Comparison of ENCODE assay signal across 20 cellular contexts in genomic region chr6:51513891-51514290, GRCh38.
DNase-seq lines count a peak whose midpoint lies in the region; ATAC-seq and TF ChIP-seq lines count a peak whose summit lies in the region.
"Had no signal": no experiment of that assay in that cellular context is flagged by ENCODE, and none has a peak within 500 bp of the region (broad histone marks: within the 10 kb centered on the region; RNA-seq: fewer than 3 reads in every experiment).

No MANE protein-coding gene starts in this region.

- H3K36me3 ChIP-seq in body of pancreas (replicated peaks in 1 of 2; ENCODE audit: insufficient read depth in 1 of 2, low read depth in 2 of 2) (no peaks in the 10 kb centered on the region), ovary (no peaks in the 10 kb centered on the region)
- H3K36me3 ChIP-seq: vagina had no signal

- CTCF ChIA-PET in activated CD4-positive, alpha-beta memory T cell treated with anti-CD3 and anti-CD28 coated beads for 36 hours (lab: Charles Lee): no interaction called here

- no peak overlapping the region for H3K27ac Mint-ChIP-seq in nephron progenitor cell
- H3K27ac Mint-ChIP-seq in activated CD4-positive, alpha-beta memory T cell treated with anti-CD3 and anti-CD28 coated beads for 36 hours: no peak overlapping the region
- H3K27ac Mint-ChIP-seq: dendritic cell treated with granulocyte-macrophage colony-stimulating factor and Interleukin-4, amounts not matched to agents 40 ng/mL and 50 ng/mL, for 4 days; stimulated activated memory B cell treated with anti-CD40 and anti-IgM and Interleukin-4, amounts not matched to agents 10 μg/mL and 1 μg/mL and 100 μg/mL, for 72 hours; T-helper 2 cell treated with Interferon-gamma antibody and Interleukin-4, amounts not matched to agents 5 μg/mL and 100 μg/mL, for 36 hours had no signal

- POLR2A ChIA-PET in activated CD4-positive, alpha-beta memory T cell treated with anti-CD3 and anti-CD28 coated beads for 36 hours (lab: Charles Lee): no interaction called here

- ATAC-seq in body of pancreas: peak; percentile 80
- ATAC-seq in foreskin keratinocyte: peak; percentile 42
- no peak for ATAC-seq in GM19395 (IDR thresholded peaks at IDR 0.05; ENCODE audit: unreplicated experiment)
- ATAC-seq: left colon; stimulated activated memory B cell treated with anti-CD40 and anti-IgM and Interleukin-4, amounts not matched to agents 10 μg/mL and 1 μg/mL and 100 μg/mL, for 72 hours had no signal

- intact Hi-C loops in body of pancreas (cut with DNase I): no loop called here
- intact Hi-C loops in activated CD4-positive, alpha-beta memory T cell treated with anti-CD3 and anti-CD28 coated beads for 36 hours (cut with micrococcal nuclease): no loop called here
- intact Hi-C loops in ovary (cut with DNase I): no loop called here

- H3K4me1 Mint-ChIP-seq in nephron progenitor cell: peaks cover 39% of the 10 kb centered on the region
- no peaks in the 10 kb centered on the region for H3K4me1 Mint-ChIP-seq in activated CD4-positive, alpha-beta memory T cell treated with anti-CD3 and anti-CD28 coated beads for 36 hours (ENCODE audit: low read depth)
- H3K4me1 Mint-ChIP-seq: stimulated activated memory B cell treated with anti-CD40 and anti-IgM and Interleukin-4, amounts not matched to agents 10 μg/mL and 1 μg/mL and 100 μg/mL, for 72 hours had no signal

- no peaks in the 10 kb centered on the region for H3K36me3 Mint-ChIP-seq in nephron progenitor cell (ENCODE audit: low read depth)
- no peaks in the 10 kb centered on the region for H3K36me3 Mint-ChIP-seq in activated CD4-positive, alpha-beta memory T cell treated with anti-CD3 and anti-CD28 coated beads for 36 hours
- H3K36me3 Mint-ChIP-seq: stimulated activated memory B cell treated with anti-CD40 and anti-IgM and Interleukin-4, amounts not matched to agents 10 μg/mL and 1 μg/mL and 100 μg/mL, for 72 hours had no signal

- H3K4me3 Mint-ChIP-seq in nephron progenitor cell: peak overlapping the region; percentile 31
- no peak overlapping the region for H3K4me3 Mint-ChIP-seq in activated CD4-positive, alpha-beta memory T cell treated with anti-CD3 and anti-CD28 coated beads for 36 hours
- H3K4me3 Mint-ChIP-seq: dendritic cell treated with granulocyte-macrophage colony-stimulating factor and Interleukin-4, amounts not matched to agents 40 ng/mL and 50 ng/mL, for 4 days; stimulated activated memory B cell treated with anti-CD40 and anti-IgM and Interleukin-4, amounts not matched to agents 10 μg/mL and 1 μg/mL and 100 μg/mL, for 72 hours; T-helper 2 cell treated with Interferon-gamma antibody and Interleukin-4, amounts not matched to agents 5 μg/mL and 100 μg/mL, for 36 hours had no signal

- H3K9me3 Mint-ChIP-seq in nephron progenitor cell: peaks cover 23% of the 10 kb centered on the region
- H3K9me3 Mint-ChIP-seq in activated CD4-positive, alpha-beta memory T cell treated with anti-CD3 and anti-CD28 coated beads for 36 hours: peaks cover 8% of the 10 kb centered on the region
- H3K9me3 Mint-ChIP-seq: dendritic cell treated with granulocyte-macrophage colony-stimulating factor and Interleukin-4, amounts not matched to agents 40 ng/mL and 50 ng/mL, for 4 days had no signal

- H3K27ac ChIP-seq in body of pancreas (peak overlapping the region; percentile 10 to 62 (median 30)), foreskin keratinocyte (peak overlapping the region; percentile 66), ovary (no peak overlapping the region)
- H3K27ac ChIP-seq: C4-2B, vagina had no signal

- H3K27me3 ChIP-seq in body of pancreas: no peaks in the 10 kb centered on the region
- H3K27me3 ChIP-seq in foreskin keratinocyte: no peaks in the 10 kb centered on the region
- H3K27me3 ChIP-seq in ovary: no peaks in the 10 kb centered on the region
- H3K27me3 ChIP-seq: vagina had no signal

- no peak for TF ChIP-seq CTCF in body of pancreas (IDR thresholded peaks at IDR 0.05)
- no peak for TF ChIP-seq CTCF in foreskin keratinocyte (conservative IDR thresholded peaks at IDR 0.05)
- no peak for TF ChIP-seq CTCF in nephron progenitor cell (IDR thresholded peaks at IDR 0.05)
- no peak for TF ChIP-seq CTCF in ovary (IDR thresholded peaks at IDR 0.05)

- peak; percentile 79 for DNase-seq in DMS53 (lab: John Stamatoyannopoulos, UW)
- peak in 2 of 4 donors; percentile 4 to 17 for DNase-seq in body of pancreas
- peak in 1 of 2 donors; percentile 60 for DNase-seq in foreskin keratinocyte
- peak; percentile 19 for DNase-seq in nephron progenitor cell
- no peak for DNase-seq in activated CD4-positive, alpha-beta memory T cell treated with anti-CD3 and anti-CD28 coated beads for 36 hours
- no peak for DNase-seq in activated CD4-positive, alpha-beta T cell treated with anti-CD3 and anti-CD28 coated beads, Interleukin-2, amount 50 U/mL, for 4 hours
- no peak for DNase-seq in ovary
- DNase-seq: activated CD4-positive, alpha-beta T cell treated with anti-CD3 and anti-CD28 coated beads for 4 hours; activated naive CD4-positive, alpha-beta T cell treated with anti-CD3 and anti-CD28 coated beads, Interleukin-2, amount 50 U/mL, for 16 hours; left colon; MV-4-11; NCI-H1930; NCI-H446; SIG-M5 had no signal

- H3K4me3 ChIP-seq in body of pancreas (no peak overlapping the region), ovary (no peak overlapping the region)
- H3K4me3 ChIP-seq: vagina had no signal

- no peak for TF ChIP-seq EP300 in ovary (IDR thresholded peaks at IDR 0.05)

- H3K9me3 ChIP-seq in body of pancreas (no peaks in the 10 kb centered on the region), ovary (no peaks in the 10 kb centered on the region)
- H3K9me3 ChIP-seq: vagina had no signal

- TF ChIP-seq POLR2A in body of pancreas (IDR thresholded peaks at IDR 0.05) (peak in 1 of 3 donors; percentile 15), ovary (IDR thresholded peaks at IDR 0.05) (no peak)

- 29 to 32% methylated on average over 8 of the region's 8 CpGs for WGBS in body of pancreas, 2 donors
- 60 to 71% (median 68%) methylated on average over 8 of the region's 8 CpGs for WGBS in ovary, 3 donors

- H3K27me3 Mint-ChIP-seq in nephron progenitor cell (ENCODE audit: low read depth, poor library complexity): no peaks in the 10 kb centered on the region
- H3K27me3 Mint-ChIP-seq in activated CD4-positive, alpha-beta memory T cell treated with anti-CD3 and anti-CD28 coated beads for 36 hours: no peaks in the 10 kb centered on the region
- H3K27me3 Mint-ChIP-seq: dendritic cell treated with granulocyte-macrophage colony-stimulating factor and Interleukin-4, amounts not matched to agents 40 ng/mL and 50 ng/mL, for 4 days; stimulated activated memory B cell treated with anti-CD40 and anti-IgM and Interleukin-4, amounts not matched to agents 10 μg/mL and 1 μg/mL and 100 μg/mL, for 72 hours had no signal

- H3K4me1 ChIP-seq in body of pancreas: no peaks in the 10 kb centered on the region
- peaks cover 12% of the 10 kb centered on the region for H3K4me1 ChIP-seq in foreskin keratinocyte
- H3K4me1 ChIP-seq in ovary (ENCODE audit: insufficient read depth): no peaks in the 10 kb centered on the region
- H3K4me1 ChIP-seq: vagina had no signal

Comparison
In these comparisons a context has a peak if more than half of its experiments do, and no peak if none do; other contexts are left out.
1. DNase-seq: peak in DMS53 (single experiment) and nephron progenitor cell (single experiment); none in activated CD4-positive, alpha-beta memory T cell treated with anti-CD3 and anti-CD28 coated beads for 36 hours (single experiment), activated CD4-positive, alpha-beta T cell treated with anti-CD3 and anti-CD28 coated beads, Interleukin-2, amount 50 U/mL, for 4 hours (0 of 2) and ovary (0 of 5).
2. H3K27ac ChIP-seq: peak in body of pancreas (4 of 4) and foreskin keratinocyte (single experiment); none in ovary (0 of 2).